ENCODE assay signal across 8 cellular contexts in the genomic region with DNA sequence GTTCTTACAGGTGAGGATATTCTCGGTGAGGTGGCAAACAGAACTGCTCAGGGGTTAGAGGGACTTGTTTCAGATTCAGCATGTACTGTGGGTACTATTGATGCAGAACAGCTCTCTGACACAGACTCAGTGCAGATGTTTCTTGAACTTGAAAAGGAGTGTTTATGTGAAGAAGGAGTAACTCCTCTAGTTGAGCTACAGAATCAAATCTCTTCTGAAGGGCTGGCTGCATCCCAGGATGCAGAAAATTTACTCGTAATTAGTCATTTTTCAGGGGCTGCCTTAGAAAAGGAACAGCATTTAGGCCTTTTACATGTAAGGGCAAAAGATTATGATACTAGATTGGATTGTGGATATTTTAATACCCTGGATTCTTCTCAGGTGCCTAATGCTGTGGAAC.
DNase-seq lines count a peak whose midpoint lies in the region; ATAC-seq, FAIRE-seq and TF ChIP-seq lines count a peak whose summit lies in the region.

No MANE protein-coding gene starts in this region.

- peaks cover 0 to 90% (median 85%) of the 10 kb centered on the region in 4 donors for H3K4me1 ChIP-seq in sigmoid colon

- peak overlapping the region; percentile 75 for H3K4me3 ChIP-seq in WI38 (ENCODE audit: low read depth, low read length)
- peak overlapping the region; percentile 67 for H3K4me3 ChIP-seq in fibroblast of villous mesenchyme (ENCODE audit: low read depth, low read length)
- H3K4me3 ChIP-seq in sigmoid colon, result peak overlapping the region in 3 of 4 donors; percentile 34 to 87 (median 84)

- H3K36me3 ChIP-seq in sigmoid colon, result peaks cover 0 to 4% (median 2%) of the 10 kb centered on the region in 4 donors

- H3K4me3 Mint-ChIP-seq in Calu3 (ENCODE audit: low read depth, unreplicated experiment), result peak overlapping the region; percentile 95
- peak overlapping the region in 2 of 10 donors; percentile 12 to 28 for H3K4me3 Mint-ChIP-seq in naive thymus-derived CD8-positive, alpha-beta T cell

- H3K27me3 Mint-ChIP-seq in Calu3 (ENCODE audit: unreplicated experiment), result no peaks in the 10 kb centered on the region
- no peaks in the 10 kb centered on the region for H3K27me3 Mint-ChIP-seq in naive thymus-derived CD8-positive, alpha-beta T cell

- FAIRE-seq in frontal cortex (lab: Jason Lieb, UNC), result no peak

- POLR2A ChIA-PET in naive thymus-derived CD8-positive, alpha-beta T cell (lab: Charles Lee), result interaction anchor here (0.8 to 2.6 kb wide), 3 partner anchors 8 to 24 kb away, joined by 3 to 13 read pairs (median 4); no protein-coding TSS in a partner anchor

- WGBS in sigmoid colon, 2 donors, result 43 to 71% methylated on average over 2 of the region's 2 CpGs

- peaks cover 86% of the 10 kb centered on the region for H3K36me3 Mint-ChIP-seq in Calu3 (ENCODE audit: insufficient read depth, unreplicated experiment)
- H3K36me3 Mint-ChIP-seq in naive thymus-derived CD8-positive, alpha-beta T cell, result peaks cover 0 to 24% (median 0%) of the 10 kb centered on the region in 3 donors

- CTCF ChIA-PET in Calu3 (lab: Charles Lee), result interaction anchor here (0.6 to 5.0 kb wide), 16 partner anchors 10 to 427 kb away, joined by 3 to 55 read pairs (median 8); no protein-coding TSS in a partner anchor

- peaks cover 34% of the 10 kb centered on the region for H3K4me1 Mint-ChIP-seq in Calu3 (ENCODE audit: low read depth, unreplicated experiment)
- H3K4me1 Mint-ChIP-seq in naive thymus-derived CD8-positive, alpha-beta T cell, result peaks cover 36 to 69% (median 59%) of the 10 kb centered on the region in 4 donors

- TF ChIP-seq POLR2A in sigmoid colon (IDR thresholded peaks at IDR 0.05), result no peak

- no peaks in the 10 kb centered on the region for H3K27me3 ChIP-seq in sigmoid colon

- ATAC-seq in naive thymus-derived CD8-positive, alpha-beta T cell, result no peak
- ATAC-seq in HG03097 (IDR thresholded peaks at IDR 0.05; ENCODE audit: low FRiP score, unreplicated experiment), result no peak

- TF ChIP-seq CTCF in Calu3 (IDR thresholded peaks at IDR 0.05; ENCODE audit: unreplicated experiment), result no peak
- TF ChIP-seq CTCF in WI38 (IDR thresholded peaks at IDR 0.05; ENCODE audit: low read depth, low read length), result no peak
- TF ChIP-seq CTCF in fibroblast of villous mesenchyme (IDR thresholded peaks at IDR 0.05; ENCODE audit: insufficient read depth, low read depth, low read length), result no peak
- TF ChIP-seq CTCF in sigmoid colon (IDR thresholded peaks at IDR 0.05), result no peak

- H3K9me3 ChIP-seq in sigmoid colon, result no peaks in the 10 kb centered on the region

- BruUV-seq in Calu3 (replicated peaks; lab: Mats Ljungman, UMichigan), result no TSS peak

- intact Hi-C loops in Calu3 (cut with micrococcal nuclease; ENCODE audit: unreplicated experiment), result loop anchor here (1.0 to 10.0 kb wide), 3 partner anchors 33 to 217 kb away; no protein-coding TSS in a partner anchor
- intact Hi-C loops in sigmoid colon (cut with DNase I), result loop anchor here (5.0 kb wide), 1 partner anchor 54 kb away; no protein-coding TSS in a partner anchor

- peak overlapping the region; percentile 92 to 98 (median 96) for H3K27ac ChIP-seq in sigmoid colon

- TF ChIP-seq EP300 in sigmoid colon (IDR thresholded peaks at IDR 0.05), result no peak

- H3K9me3 Mint-ChIP-seq in Calu3 (ENCODE audit: low read depth, unreplicated experiment), result no peaks in the 10 kb centered on the region
- no peaks in the 10 kb centered on the region for H3K9me3 Mint-ChIP-seq in naive thymus-derived CD8-positive, alpha-beta T cell

- H3K27ac Mint-ChIP-seq in Calu3 (ENCODE audit: unreplicated experiment), result peak overlapping the region; percentile 90
- H3K27ac Mint-ChIP-seq in naive thymus-derived CD8-positive, alpha-beta T cell, result peak overlapping the region in 2 of 10 donors; percentile 33 to 34

- DNase-seq in Calu3, result no peak
- DNase-seq in fibroblast of villous mesenchyme (ENCODE audit: low read depth), result peak; percentile 22
- DNase-seq in sigmoid colon, result no peak
- no peak for DNase-seq in C1 segment of cervical spinal cord (lab: John Stamatoyannopoulos, UW)
- DNase-seq in frontal cortex (ENCODE audit: low spot score in 2 of 2), result no peak
- DNase-seq in naive thymus-derived CD8-positive, alpha-beta T cell, result no peak
